Comparison of ENCODE assay signal across 1 cellular context in genomic region chr6:168215121-168215808, GRCh38.
TF ChIP-seq lines count a peak whose summit lies in the region.

No MANE protein-coding gene starts in this region.

TF ChIP-seq in GM23338, 12 proteins besides CTCF, POLR2A, EP300 and RAD21 (continued from another document):
- no peak for TF ChIP-seq ETS1 (IDR thresholded peaks at IDR 0.05)
- TF ChIP-seq REST (IDR thresholded peaks at IDR 0.05; ENCODE audit: unreplicated experiment): no peak
- TF ChIP-seq EZH2 (IDR thresholded peaks at IDR 0.05; ENCODE audit: low read depth, unreplicated experiment): no peak
- TF ChIP-seq ZNF114 (CRISPR knock-in tag; IDR thresholded peaks at IDR 0.05): no peak
